Comparison of ENCODE assay signal across 19 cellular contexts in genomic region chr12:30533518-30533917, GRCh38.
"Had no signal": no experiment of that assay in that cellular context is flagged by ENCODE, and none has a peak within 500 bp of the region (broad histone marks: within the 10 kb centered on the region; RNA-seq: fewer than 3 reads in every experiment).

No MANE protein-coding gene starts in this region.

- H3K36me3 ChIP-seq: heart right ventricle, left lung, spleen, suprapubic skin, upper lobe of left lung had no signal

- FAIRE-seq: islet of Langerhans, TTC549 had no signal

- H3K9me3 ChIP-seq: heart right ventricle, left lung, spleen, suprapubic skin, upper lobe of left lung had no signal

- ATAC-seq: left lung, sciatic nerve had no signal

- H3K27ac ChIP-seq: epithelial cell of prostate, heart right ventricle, left lung, spleen, suprapubic skin, upper lobe of left lung had no signal

- DNase-seq: activated CD4-positive, alpha-beta T cell treated with anti-CD3 and anti-CD28 coated beads, Interleukin-2, amount 10 ng/mL, durations not matched to agents 7 days and 5 days; activated CD4-positive, CD25-positive, alpha-beta regulatory T cell; activated CD8-positive, alpha-beta memory T cell treated with anti-CD3 and anti-CD28 coated beads for 24 hours; activated naive CD4-positive, alpha-beta T cell treated with anti-CD3 and anti-CD28 coated beads, Interleukin-2, amount 10 ng/mL, durations not matched to agents 7 days and 5 days; central memory CD4-positive, alpha-beta T cell; effector CD8-positive, alpha-beta T cell; foreskin melanocyte; heart right ventricle; left lung; spleen; stimulated activated CD4-positive, alpha-beta T cell treated with anti-CD3 and anti-CD28 coated beads, Interleukin-2, amount 100 ng/mL, for 24 hours; stimulated activated naive CD4-positive, alpha-beta T cell treated with Interleukin-2 at 50 U/mL for 16 hours; upper lobe of left lung had no signal

- H3K27me3 ChIP-seq: heart right ventricle, left lung, spleen, suprapubic skin, upper lobe of left lung had no signal

- H3K4me1 ChIP-seq: heart right ventricle, left lung, spleen, suprapubic skin, upper lobe of left lung had no signal

- H3K4me3 ChIP-seq: coronary artery, heart right ventricle, left lung, spleen, suprapubic skin, upper lobe of left lung had no signal
